In the genomic region with DNA sequence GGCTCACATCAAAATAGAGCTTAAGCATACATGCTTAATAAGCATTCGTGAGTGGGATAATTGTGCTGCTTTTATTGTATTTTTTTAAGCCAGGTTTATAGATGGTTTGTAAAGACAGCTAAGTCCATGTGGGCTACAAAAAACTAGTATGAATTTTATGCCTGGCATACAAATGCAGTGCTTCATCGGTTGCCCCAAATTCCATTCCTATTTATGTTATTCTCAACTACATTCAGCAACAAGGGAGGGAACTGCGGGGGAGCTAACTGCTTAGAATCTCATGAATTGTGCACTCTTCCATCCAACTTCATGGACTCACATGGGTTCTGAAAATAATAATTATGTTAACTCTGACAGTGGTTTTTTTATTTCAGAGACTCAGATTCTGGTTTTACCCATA, we compare ENCODE assay signal across 21 cellular contexts.
"Had no signal": no experiment of that assay in that cellular context is flagged by ENCODE, and none has a peak within 500 bp of the region (broad histone marks: within the 10 kb centered on the region; RNA-seq: fewer than 3 reads in every experiment).

No MANE protein-coding gene starts in this region.

- H3K9me3 ChIP-seq: esophagus squamous epithelium, gastroesophageal sphincter, ovary, testis, uterus had no signal

- DNase-seq: activated CD4-positive, alpha-beta memory T cell treated with anti-CD3 and anti-CD28 coated beads for 36 hours; activated CD4-positive, alpha-beta T cell treated with anti-CD3 and anti-CD28 coated beads, Interleukin-2, amount 10 ng/mL, durations not matched to agents 24 days and 14 days; activated CD4-positive, CD25-positive, alpha-beta regulatory T cell treated with anti-CD3 and anti-CD28 coated beads, Interleukin-2, amount 50 U/mL, for 72 hours; activated CD8-positive, alpha-beta memory T cell treated with anti-CD3 and anti-CD28 coated beads, Interleukin-2, amount 50 U/mL, for 48 hours; activated gamma-delta T cell; activated naive CD4-positive, alpha-beta T cell treated with anti-CD3 and anti-CD28 coated beads, Interleukin-2, amount 10 ng/mL, durations not matched to agents 7 days and 5 days; activated naive CD8-positive, alpha-beta T cell treated with anti-CD3 and anti-CD28 coated beads, Interleukin-2, amount 10 ng/mL, durations not matched to agents 7 days and 5 days; activated T-cell treated with anti-CD3 and anti-CD28 coated beads, Interleukin-2, amount 50 U/mL, for 24 hours; amniotic stem cell; dermis blood vessel endothelial cell; effector CD4-positive, alpha-beta T cell; esophagus squamous epithelium; hippocampal formation; left colon; naive thymus-derived CD4-positive, alpha-beta T cell; ovary; stimulated activated naive CD4-positive, alpha-beta T cell; T-helper 2 cell; testis; uterus had no signal

- H3K4me1 ChIP-seq: esophagus squamous epithelium, gastroesophageal sphincter, testis, uterus had no signal

- H3K36me3 ChIP-seq: esophagus squamous epithelium, gastroesophageal sphincter, ovary, uterus had no signal

- H3K4me3 ChIP-seq: esophagus squamous epithelium, gastroesophageal sphincter, ovary, testis, uterus had no signal

- ATAC-seq: gastroesophageal sphincter; left colon; naive thymus-derived CD4-positive, alpha-beta T cell had no signal

- H3K27me3 ChIP-seq: esophagus squamous epithelium, gastroesophageal sphincter, ovary, testis, uterus had no signal
